Comparison of ENCODE assay signal across 8 cellular contexts in the genomic region with DNA sequence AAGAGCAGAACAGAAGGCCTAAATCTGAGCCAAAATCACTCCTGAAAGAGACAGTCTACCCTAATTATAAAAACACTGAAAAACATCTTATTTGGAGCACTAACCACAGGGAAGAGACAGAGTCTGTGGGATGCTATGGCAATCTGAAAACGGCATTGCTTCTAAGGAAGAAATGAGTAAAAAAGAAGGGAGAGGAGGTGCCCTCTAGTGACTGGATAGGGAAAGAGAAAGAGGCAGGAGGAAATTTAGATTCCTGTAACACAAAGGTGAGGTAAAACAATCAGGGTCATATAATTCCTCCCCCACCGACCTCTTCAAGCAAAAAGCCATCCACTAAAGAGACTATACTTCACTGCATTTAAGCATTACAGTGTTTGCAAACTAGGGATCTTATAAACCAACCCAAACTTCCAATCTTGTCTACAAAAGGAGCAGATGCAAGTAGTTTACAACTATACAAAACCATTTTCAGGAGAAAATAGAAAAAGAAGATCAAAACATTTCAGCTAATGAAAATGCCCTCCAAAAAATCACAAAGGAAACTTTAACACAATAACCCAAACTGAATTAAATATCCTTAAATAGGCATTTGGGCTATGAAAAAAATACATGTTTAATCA. TPM values are rescaled to one million over a fixed set of nuclear protein-coding genes. Genes with fewer than 3 reads are reported as not detected.
DNase-seq lines count a peak whose midpoint lies in the region; ATAC-seq and TF ChIP-seq lines count a peak whose summit lies in the region.

No MANE protein-coding gene starts in this region.

- H3K4me3 ChIP-seq in colonic mucosa (no peak overlapping the region), tibial artery (no peak overlapping the region)

- no peak overlapping the region for H3K4me3 Mint-ChIP-seq in activated CD4-positive, alpha-beta T cell treated with anti-CD3 and anti-CD28 coated beads, Interleukin-2, amount 10 ng/mL, durations not matched to agents 24 days and 14 days

- intact Hi-C loops in activated CD4-positive, alpha-beta T cell treated with anti-CD3 and anti-CD28 coated beads, Interleukin-2, amount 10 ng/mL, durations not matched to agents 24 days and 14 days (cut with micrococcal nuclease) = no loop called here
- intact Hi-C loops in colonic mucosa (cut with DNase I) = no loop called here
- intact Hi-C loops in tibial artery (cut with DNase I; ENCODE audit: low total_unique reads) = loop anchor here (5.0 to 10.0 kb wide), 2 partner anchors 225 to 607 kb away; no protein-coding TSS in a partner anchor

- no peaks in the 10 kb centered on the region for H3K9me3 Mint-ChIP-seq in activated CD4-positive, alpha-beta T cell treated with anti-CD3 and anti-CD28 coated beads, Interleukin-2, amount 10 ng/mL, durations not matched to agents 24 days and 14 days

- peak; percentile 51 for DNase-seq in activated CD4-positive, alpha-beta T cell treated with anti-CD3 and anti-CD28 coated beads, Interleukin-2, amount 10 ng/mL, durations not matched to agents 24 days and 14 days
- no peak for DNase-seq in activated CD4-positive, alpha-beta T cell treated with anti-CD3 and anti-CD28 coated beads for 1 hour
- DNase-seq in NCI-H2196 (lab: John Stamatoyannopoulos, UW; ENCODE audit: unreplicated experiment) (peak; percentile 61), colonic mucosa (no peak), tibial artery (no peak), kidney glomerular epithelial cell (lab: John Stamatoyannopoulos, UW) (no peak)
- DNase-seq in activated CD4-positive, CD25-positive, alpha-beta regulatory T cell treated with anti-CD3 and anti-CD28 coated beads, Interleukin-2, amount 50 U/mL, for 72 hours = no peak

- H3K27me3 ChIP-seq in colonic mucosa (no peaks in the 10 kb centered on the region), tibial artery (no peaks in the 10 kb centered on the region)

- peak; percentile 27 for TF ChIP-seq CTCF in colonic mucosa (IDR thresholded peaks at IDR 0.05)
- peak; percentile 37 to 41 for TF ChIP-seq CTCF in tibial artery (IDR thresholded peaks at IDR 0.05)

- peaks cover 10% of the 10 kb centered on the region for H3K36me3 Mint-ChIP-seq in activated CD4-positive, alpha-beta T cell treated with anti-CD3 and anti-CD28 coated beads, Interleukin-2, amount 10 ng/mL, durations not matched to agents 24 days and 14 days (ENCODE audit: low read depth)

- no peaks in the 10 kb centered on the region for H3K27me3 Mint-ChIP-seq in activated CD4-positive, alpha-beta T cell treated with anti-CD3 and anti-CD28 coated beads, Interleukin-2, amount 10 ng/mL, durations not matched to agents 24 days and 14 days

- H3K27ac ChIP-seq in colonic mucosa (no peak overlapping the region), tibial artery (no peak overlapping the region)

- H3K4me1 ChIP-seq in colonic mucosa (no peaks in the 10 kb centered on the region), tibial artery (no peaks in the 10 kb centered on the region)

- H3K4me1 Mint-ChIP-seq in activated CD4-positive, alpha-beta T cell treated with anti-CD3 and anti-CD28 coated beads, Interleukin-2, amount 10 ng/mL, durations not matched to agents 24 days and 14 days = no peaks in the 10 kb centered on the region

- H3K27ac Mint-ChIP-seq in activated CD4-positive, alpha-beta T cell treated with anti-CD3 and anti-CD28 coated beads, Interleukin-2, amount 10 ng/mL, durations not matched to agents 24 days and 14 days = no peak overlapping the region

- no peak for ATAC-seq in HG03025 (IDR thresholded peaks at IDR 0.05; ENCODE audit: low FRiP score, unreplicated experiment)

- H3K9me3 ChIP-seq in colonic mucosa (no peaks in the 10 kb centered on the region), tibial artery (peaks cover 0 to 16% (median 5%) of the 10 kb centered on the region in 3 donors)

- H3K9ac ChIP-seq in colonic mucosa (ENCODE audit: low read depth in 2 of 2, low read length in 2 of 2) = no peak overlapping the region

- H3K36me3 ChIP-seq in colonic mucosa (no peaks in the 10 kb centered on the region), tibial artery (peaks cover 0 to 15% (median 13%) of the 10 kb centered on the region in 3 donors)

RNA-seq across cellular contexts. Expression of gene HACD2, which starts 32.6 kb away (rescaled TPM):
- total RNA-seq in activated CD4-positive, alpha-beta T cell treated with anti-CD3 and anti-CD28 coated beads, Interleukin-2, amount 10 ng/mL, durations not matched to agents 24 days and 14 days = 28.4 and 31.8 TPM in 2 replicates
- total RNA-seq in colonic mucosa = 10 to 100 TPM; 60.3 to 61.2 TPM

Comparison
In these comparisons a context has a peak if more than half of its experiments do, and no peak if none do; other contexts are left out.
1. DNase-seq: peak in activated CD4-positive, alpha-beta T cell treated with anti-CD3 and anti-CD28 coated beads, Interleukin-2, amount 10 ng/mL, durations not matched to agents 24 days and 14 days (single experiment) and NCI-H2196 (single experiment); none in activated CD4-positive, alpha-beta T cell treated with anti-CD3 and anti-CD28 coated beads for 1 hour (single experiment), colonic mucosa (single experiment), tibial artery (0 of 2), activated CD4-positive, CD25-positive, alpha-beta regulatory T cell treated with anti-CD3 and anti-CD28 coated beads, Interleukin-2, amount 50 U/mL, for 72 hours (single experiment) and kidney glomerular epithelial cell (single experiment).